ENCODE assay signal across 17 cellular contexts in genomic region chr14:61233436-61233956, GRCh38.
"Had no signal": no experiment of that assay in that cellular context is flagged by ENCODE, and none has a peak within 500 bp of the region (broad histone marks: within the 10 kb centered on the region; RNA-seq: fewer than 3 reads in every experiment).

No MANE protein-coding gene starts in this region.

- H3K4me1 ChIP-seq: prostate gland, right lobe of liver, suprapubic skin had no signal

- H3K27me3 ChIP-seq: brain microvascular endothelial cell, right lobe of liver, suprapubic skin had no signal

- H3K4me3 ChIP-seq: dorsolateral prefrontal cortex, prostate gland, right lobe of liver, suprapubic skin had no signal

- H3K9me3 Mint-ChIP-seq: activated naive CD4-positive, alpha-beta T cell treated with anti-CD3 and anti-CD28 coated beads, Interleukin-2, amount 50 U/mL, for 72 hours; natural killer cell treated with Interleukin-12 subunit alpha and Interleukin-12 subunit beta and Interleukin-15 and Interleukin-18, amount 100 ng/mL, for 72 hours; type B pancreatic cell had no signal

- H3K27ac Mint-ChIP-seq: activated naive CD4-positive, alpha-beta T cell treated with anti-CD3 and anti-CD28 coated beads, Interleukin-2, amount 50 U/mL, for 72 hours; natural killer cell treated with Interleukin-12 subunit alpha and Interleukin-12 subunit beta and Interleukin-15 and Interleukin-18, amount 100 ng/mL, for 72 hours; type B pancreatic cell had no signal

- H3K36me3 ChIP-seq: brain microvascular endothelial cell, prostate gland, right lobe of liver, suprapubic skin had no signal

- H3K27ac ChIP-seq: brain microvascular endothelial cell, dorsolateral prefrontal cortex, prostate gland, right lobe of liver, suprapubic skin had no signal

- DNase-seq: activated CD4-positive, alpha-beta T cell treated with anti-CD3 and anti-CD28 coated beads for 4 hours; brain microvascular endothelial cell; cerebellar nuclear complex; dorsolateral prefrontal cortex; foreskin fibroblast; head of caudate nucleus; nucleus accumbens; right lobe of liver; stimulated activated CD4-positive, alpha-beta T cell treated with anti-CD3 and anti-CD28 coated beads, Interleukin-2, amount 100 ng/mL, for 24 hours; stimulated activated naive CD4-positive, alpha-beta T cell had no signal

- ATAC-seq: esophagus mucosa, left lobe of liver, right lobe of liver had no signal

- H3K36me3 Mint-ChIP-seq: activated naive CD4-positive, alpha-beta T cell treated with anti-CD3 and anti-CD28 coated beads, Interleukin-2, amount 50 U/mL, for 72 hours; natural killer cell treated with Interleukin-12 subunit alpha and Interleukin-12 subunit beta and Interleukin-15 and Interleukin-18, amount 100 ng/mL, for 72 hours; type B pancreatic cell had no signal

- H3K27me3 Mint-ChIP-seq: type B pancreatic cell had no signal

- H3K4me3 Mint-ChIP-seq: natural killer cell treated with Interleukin-12 subunit alpha and Interleukin-12 subunit beta and Interleukin-15 and Interleukin-18, amount 100 ng/mL, for 72 hours; type B pancreatic cell had no signal

- H3K9me3 ChIP-seq: prostate gland, right lobe of liver, suprapubic skin had no signal
